Comparison of ENCODE assay signal across 8 cellular contexts in the genomic region with DNA sequence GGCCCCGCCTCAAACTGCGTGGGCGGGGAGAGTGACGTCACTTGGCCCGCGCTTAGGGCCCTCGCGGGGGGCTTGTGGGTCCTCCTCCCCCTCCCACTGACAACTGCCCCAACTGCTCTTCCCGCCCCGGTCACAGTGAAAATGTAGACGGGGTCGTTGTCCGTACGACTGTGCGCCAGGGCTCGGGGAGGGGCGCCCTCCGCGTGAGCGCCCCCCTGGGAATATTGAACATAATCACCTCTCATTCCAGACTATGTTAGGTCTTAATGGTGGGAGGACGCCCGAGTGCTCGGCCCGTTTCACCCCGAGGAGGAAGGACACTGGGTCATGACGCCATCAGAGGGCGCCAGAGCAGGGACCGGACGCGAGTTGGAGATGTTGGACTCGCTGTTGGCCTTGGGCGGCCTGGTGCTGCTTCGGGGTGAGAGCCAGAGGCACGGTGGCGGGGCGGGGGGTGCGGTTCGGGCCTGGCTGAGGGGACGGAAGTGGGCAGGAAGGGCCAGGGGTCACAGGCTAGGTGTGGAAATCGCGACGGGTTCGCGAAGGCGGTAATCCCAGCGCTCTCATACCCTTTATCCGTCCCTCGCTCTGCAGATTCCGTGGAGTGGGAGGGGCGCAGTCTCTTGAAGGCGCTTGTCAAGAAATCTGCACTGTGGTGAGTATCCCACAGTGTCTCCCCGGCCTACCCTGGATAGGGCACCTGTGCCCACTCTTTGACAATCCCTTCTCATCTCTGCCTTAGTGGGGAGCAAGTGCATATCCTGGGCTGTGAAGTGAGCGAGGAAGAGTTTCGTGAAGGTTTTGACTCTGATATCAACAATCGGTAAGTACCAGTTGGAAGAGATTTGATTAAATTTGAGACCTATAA. TPM values are rescaled to one million over a fixed set of nuclear protein-coding genes. Genes with fewer than 3 reads are reported as not detected.
DNase-seq lines count a peak whose midpoint lies in the region; ATAC-seq, FAIRE-seq and TF ChIP-seq lines count a peak whose summit lies in the region.

Gene ELP5 (plus strand): TSS at position 40 of the 868 bp plus-strand sequence. CDS start 336 bp downstream, at position 376.

- H3K36me3 Mint-ChIP-seq in activated naive CD8-positive, alpha-beta T cell: peaks cover 9% of the 10 kb centered on the region
- no peaks in the 10 kb centered on the region for H3K36me3 Mint-ChIP-seq in glutamatergic neuron (ENCODE audit: unreplicated experiment)

- peaks cover 18% of the 10 kb centered on the region for H3K4me1 ChIP-seq in MM.1S (ENCODE audit: low read length)
- H3K4me1 ChIP-seq in pancreas: peaks cover 8 to 27% (median 11%) of the 10 kb centered on the region in 3 donors
- peaks cover 0 to 50% (median 30%) of the 10 kb centered on the region in 4 donors for H3K4me1 ChIP-seq in tibial nerve

- ATAC-seq in pancreas: peak; percentile 75 to 84 (median 80)

- H2AFZ ChIP-seq in MM.1S (ENCODE audit: low read length): peak within 1 kb of the TSS; percentile 81

- intact Hi-C loops in pancreas (cut with DNase I): no loop called here

- TF ChIP-seq CTCF in MM.1S (IDR thresholded peaks at IDR 0.05; ENCODE audit: low read length) (peak; percentile 48), glutamatergic neuron (IDR thresholded peaks at IDR 0.05; ENCODE audit: partially characterized antibody, unreplicated experiment) (peak; percentile 12), pancreas (IDR thresholded peaks at IDR 0.05) (no peak), tibial nerve (IDR thresholded peaks at IDR 0.05) (peak; percentile 23 to 53 (median 35))

- peaks cover 51% of the 10 kb centered on the region for H3K79me2 ChIP-seq in MM.1S (ENCODE audit: low read length)

- H4K20me1 ChIP-seq in MM.1S (ENCODE audit: insufficient read depth, low read length): no peaks in the 10 kb centered on the region

- peak within 1 kb of the TSS; percentile 81 for H3K4me2 ChIP-seq in MM.1S (ENCODE audit: low read depth, low read length)

- no peak for FAIRE-seq in pancreas (lab: Jason Lieb, UNC)

- 1% methylated on average over 48 to 55 of the region's 55 CpGs for WGBS in pancreas, 2 donors
- 1 to 3% methylated on average over 25 to 32 of the region's 55 CpGs for WGBS in tibial nerve, 2 donors

- no peaks in the 10 kb centered on the region for H3K9me3 ChIP-seq in MM.1S (replicated peaks; ENCODE audit: insufficient read depth, low read length)
- no peaks in the 10 kb centered on the region for H3K9me3 ChIP-seq in pancreas
- H3K9me3 ChIP-seq in tibial nerve: no peaks in the 10 kb centered on the region

- DNase-seq in HCEC 1CT: peak; percentile 89
- DNase-seq in MM.1S: peak; percentile 93
- peak; percentile 98 for DNase-seq in SK-N-DZ (ENCODE audit: low spot score)
- DNase-seq in glutamatergic neuron: peak; percentile 98
- DNase-seq in pancreas: peak; percentile 93 to 98 (median 94)
- peak; percentile 89 to 95 for DNase-seq in tibial nerve (ENCODE audit: low spot score in 2 of 2)

- peaks cover 6% of the 10 kb centered on the region for H3F3A ChIP-seq in MM.1S (ENCODE audit: insufficient read depth, low read length)

- H3K4me3 Mint-ChIP-seq in activated naive CD8-positive, alpha-beta T cell: peak within 1 kb of the TSS; percentile 99
- H3K4me3 Mint-ChIP-seq in glutamatergic neuron (ENCODE audit: unreplicated experiment): peak within 1 kb of the TSS; percentile 97

- H3K4me1 Mint-ChIP-seq in activated naive CD8-positive, alpha-beta T cell (ENCODE audit: low read depth): peaks cover 36% of the 10 kb centered on the region
- H3K4me1 Mint-ChIP-seq in glutamatergic neuron (ENCODE audit: low read depth, unreplicated experiment): peaks cover 26% of the 10 kb centered on the region

- peak within 1 kb of the TSS; percentile 99 for H3K27ac ChIP-seq in MM.1S (ENCODE audit: low read length)
- peak within 1 kb of the TSS; percentile 99 to 100 (median 100) for H3K27ac ChIP-seq in pancreas
- peak within 1 kb of the TSS; percentile 96 to 100 (median 99) for H3K27ac ChIP-seq in tibial nerve

- peak within 1 kb of the TSS; percentile 99 for H3K9ac ChIP-seq in MM.1S (ENCODE audit: low read length)

- no peaks in the 10 kb centered on the region for H3K27me3 Mint-ChIP-seq in activated naive CD8-positive, alpha-beta T cell
- peaks cover 13% of the 10 kb centered on the region for H3K27me3 Mint-ChIP-seq in glutamatergic neuron (ENCODE audit: unreplicated experiment)

- H3K36me3 ChIP-seq in MM.1S (replicated peaks; ENCODE audit: insufficient read depth, low read length) (0 out of 2 replicates have a peak, but pooled peaks cover 4% of the 10 kb centered on the region), pancreas (peaks cover 0 to 20% (median 6%) of the 10 kb centered on the region in 3 donors), tibial nerve (peaks cover 0 to 38% (median 0%) of the 10 kb centered on the region in 3 donors)

- H3K4me3 ChIP-seq in GM08714 (ENCODE audit: low read length) (peak within 1 kb of the TSS; percentile 97), MM.1S (ENCODE audit: low read length) (peak within 1 kb of the TSS; percentile 71), pancreas (peak within 1 kb of the TSS; percentile 86 to 97 (median 90)), tibial nerve (peak within 1 kb of the TSS; percentile 69 to 99 (median 89))

- peak within 1 kb of the TSS; percentile 99 for H3K27ac Mint-ChIP-seq in activated naive CD8-positive, alpha-beta T cell
- peak within 1 kb of the TSS; percentile 99 for H3K27ac Mint-ChIP-seq in glutamatergic neuron (ENCODE audit: unreplicated experiment)

- no peaks in the 10 kb centered on the region for H3K27me3 ChIP-seq in MM.1S (replicated peaks; ENCODE audit: insufficient read depth, low read length)
- H3K27me3 ChIP-seq in pancreas: no peaks in the 10 kb centered on the region
- H3K27me3 ChIP-seq in tibial nerve: no peaks in the 10 kb centered on the region

- peak in 1 of 2 donors; percentile 91 for TF ChIP-seq EP300 in tibial nerve (IDR thresholded peaks at IDR 0.05)

- H3K9me2 ChIP-seq in MM.1S (replicated peaks; ENCODE audit: insufficient read depth, low read length): no peaks in the 10 kb centered on the region

- peak in 1 of 2 donors; percentile 66 for TF ChIP-seq POLR2A in tibial nerve (IDR thresholded peaks at IDR 0.05)

- no peaks in the 10 kb centered on the region for H3K9me3 Mint-ChIP-seq in activated naive CD8-positive, alpha-beta T cell (ENCODE audit: low read depth)
- peaks cover 17% of the 10 kb centered on the region for H3K9me3 Mint-ChIP-seq in glutamatergic neuron (ENCODE audit: unreplicated experiment)

RNA-seq across cellular contexts. Expression of gene ELP5, which starts in this region (rescaled TPM):
- 66.4 and 87.1 TPM in 2 replicates for polyA plus RNA-seq in SK-N-DZ (2014; cell fraction: cytosol; rRNA removed)
- polyA plus RNA-seq in SK-N-DZ (2014; cell fraction: nucleus; rRNA removed): 80.1 and 123 TPM in 2 replicates
- 34.1 TPM for total RNA-seq in glutamatergic neuron (ENCODE audit: unreplicated experiment)
- total RNA-seq in pancreas: 10 to 100 TPM; 11.7 to 27.1 (median 19.5) TPM
- polyA plus RNA-seq in pancreas: 10 to 100 TPM; 14.1 to 41.1 TPM
- 10 to 100 TPM; 21.9 to 28.7 (median 25.0) TPM for total RNA-seq in tibial nerve

Comparison
In these comparisons a context has a peak if more than half of its experiments do, and no peak if none do; other contexts are left out.
1. Peak in every context shown above with its lines: DNase-seq, ATAC-seq, H3K4me3 ChIP-seq and H3K27ac ChIP-seq.
2. CTCF ChIP-seq: peak in MM.1S (single experiment), glutamatergic neuron (single experiment) and tibial nerve (5 of 5); none in pancreas (0 of 4).